Comparison of ENCODE assay signal across 17 cellular contexts in the genomic region with DNA sequence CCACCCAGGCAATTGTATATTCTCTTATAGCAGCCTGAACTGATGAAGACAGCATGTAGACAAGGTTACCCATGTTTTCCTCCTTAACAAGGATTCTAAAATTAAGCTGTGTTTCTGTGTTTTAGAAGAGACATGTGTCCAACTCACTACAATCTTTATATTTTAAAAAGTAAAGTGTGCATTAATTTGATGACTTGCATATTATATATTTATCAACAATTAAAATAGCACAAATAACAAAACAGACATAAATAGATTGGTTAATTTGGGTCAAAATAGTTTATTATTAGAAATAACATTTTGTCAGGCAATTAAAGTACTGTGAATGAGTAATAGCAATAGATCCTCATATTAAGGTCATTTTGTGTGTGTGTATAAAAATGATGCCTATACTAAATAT.
DNase-seq lines count a peak whose midpoint lies in the region; ATAC-seq, FAIRE-seq and TF ChIP-seq lines count a peak whose summit lies in the region.
"Had no signal": no experiment of that assay in that cellular context is flagged by ENCODE, and none has a peak within 500 bp of the region (broad histone marks: within the 10 kb centered on the region; RNA-seq: fewer than 3 reads in every experiment).

No MANE protein-coding gene starts in this region.

- ATAC-seq in HepG2 (no peak), right lobe of liver (no peak)
- ATAC-seq: GM12878, Right ventricle myocardium inferior had no signal

- TF ChIP-seq EP300 in HepG2 (IDR thresholded peaks at IDR 0.05; ENCODE audit: low read depth in 2 of 2, low read length in 2 of 2): no peak
- no peak for TF ChIP-seq EP300 in HepG2 (CRISPR knock-in tag; IDR thresholded peaks at IDR 0.05; ENCODE audit: borderline replicate concordance)

- TF ChIP-seq RAD21 in HepG2 (CRISPR knock-in tag; IDR thresholded peaks at IDR 0.05): no peak

- H2AFZ ChIP-seq in HepG2 (ENCODE audit: low read length): no peak overlapping the region
- no peak overlapping the region for H2AFZ ChIP-seq in mammary epithelial cell (ENCODE audit: low read depth, low read length)
- H2AFZ ChIP-seq in neuron (ENCODE audit: low read depth, low read length): peak overlapping the region; percentile 21

- DNase-seq in HepG2 (ENCODE audit: low spot score) (no peak), right lobe of liver (no peak), mammary epithelial cell (no peak), uterus (no peak), NCI-H2081 (lab: John Stamatoyannopoulos, UW) (no peak), DMS79 (lab: John Stamatoyannopoulos, UW) (no peak)
- DNase-seq in stimulated activated CD4-positive, alpha-beta T cell treated with anti-CD3 and anti-CD28 coated beads, Interleukin-4, amount 100 ng/mL, for 24 hours: no peak
- DNase-seq: DND-41, H9, Karpas-422, NCI-H1417, NCI-H1694 treated with DMSO at 0.1 percent for 48 hours, NCI-H526 treated with DMSO at 0.1 percent for 48 hours had no signal

- H3K4me2 ChIP-seq in HepG2 (ENCODE audit: low read depth, low read length) (no peak overlapping the region), mammary epithelial cell (ENCODE audit: insufficient read depth, low read depth, low read length) (peak overlapping the region; percentile 45)

- BruUV-seq in HepG2 (replicated peaks; lab: Mats Ljungman, UMichigan) (no TSS peak), mammary epithelial cell (replicated peaks; lab: Mats Ljungman, UMichigan) (no TSS peak)

- H3K9me3 ChIP-seq in HepG2 (ENCODE audit: low read length) (no peaks in the 10 kb centered on the region), right lobe of liver (no peaks in the 10 kb centered on the region), mammary epithelial cell (replicated peaks; ENCODE audit: insufficient read depth, low read length) (no peaks in the 10 kb centered on the region), neuron (ENCODE audit: low read length) (no peaks in the 10 kb centered on the region), uterus (no peaks in the 10 kb centered on the region)

- H3K36me3 ChIP-seq in HepG2 (replicated peaks in 1 of 2; ENCODE audit: control insufficient read depth in 1 of 2, insufficient read depth in 2 of 2, low read length in 2 of 2) (no peaks in the 10 kb centered on the region), right lobe of liver (no peaks in the 10 kb centered on the region), mammary epithelial cell (ENCODE audit: insufficient read depth, low read length) (no peaks in the 10 kb centered on the region), neuron (ENCODE audit: insufficient read depth, low read length) (no peaks in the 10 kb centered on the region), uterus (no peaks in the 10 kb centered on the region)

- intact Hi-C loops in HepG2 (cut with micrococcal nuclease; ENCODE audit: unreplicated experiment) (no loop called here), right lobe of liver (cut with DNase I) (no loop called here), mammary epithelial cell (cut with micrococcal nuclease) (no loop called here), uterus (cut with DNase I; ENCODE audit: low total_unique reads) (no loop called here)

- H3K79me2 ChIP-seq in HepG2 (ENCODE audit: insufficient read depth, low read length) (no peaks in the 10 kb centered on the region), mammary epithelial cell (ENCODE audit: insufficient read depth, low read length) (no peaks in the 10 kb centered on the region)

- H3K4me3 ChIP-seq in HepG2 (replicated peaks in 1 of 3; ENCODE audit: insufficient read depth in 1 of 3, low read depth in 2 of 3, low read length in 3 of 3) (no peak overlapping the region), right lobe of liver (no peak overlapping the region), mammary epithelial cell (replicated peaks in 1 of 3; ENCODE audit: insufficient read depth in 1 of 3, low read depth in 2 of 3, low read length in 3 of 3) (no peak overlapping the region), neuron (ENCODE audit: low read length) (no peak overlapping the region), uterus (no peak overlapping the region)
- H3K4me3 ChIP-seq: GM12878 had no signal

- dilution Hi-C loops in mammary epithelial cell (cut with HindIII; ENCODE audit: low sequenced_read_pairs): no loop called here

- TF ChIP-seq POLR2A in HepG2 (IDR thresholded peaks at IDR 0.05; ENCODE audit: insufficient read depth in 1 of 2, low read depth in 2 of 2, low read length in 2 of 2) (no peak), right lobe of liver (IDR thresholded peaks at IDR 0.05) (no peak), uterus (IDR thresholded peaks at IDR 0.05) (no peak)

- in situ Hi-C loops in HepG2 (cut with HindIII; ENCODE audit: extremely low pct_ligation_motif_present, low pct_unique_long_range_greater_than_20kb): no loop called here
- in situ Hi-C loops in mammary epithelial cell (cut with MboI; ENCODE audit: low sequenced_read_pairs in 2 of 2): no loop called here

- POLR2A ChIA-PET in HepG2 (lab: Yijun Ruan, JAX): no interaction called here

- H4K20me1 ChIP-seq in HepG2 (ENCODE audit: insufficient read depth, low read length): no peaks in the 10 kb centered on the region
- H4K20me1 ChIP-seq in mammary epithelial cell (ENCODE audit: insufficient read depth, low read length): no peaks in the 10 kb centered on the region

- FAIRE-seq in HepG2 (lab: Jason Lieb, UNC): no peak
- FAIRE-seq: GM12878 had no signal

- TF ChIP-seq CTCF in HepG2 (CRISPR knock-in tag; IDR thresholded peaks at IDR 0.05) (no peak), right lobe of liver (IDR thresholded peaks at IDR 0.05) (no peak), mammary epithelial cell (conservative IDR thresholded peaks at IDR 0.05 in 1 of 2, IDR thresholded peaks at IDR 0.05 in 1 of 2; ENCODE audit: extremely low read depth in 1 of 2, insufficient read depth in 1 of 2, low read depth in 1 of 2, low read length in 2 of 2) (no peak), uterus (IDR thresholded peaks at IDR 0.05) (no peak)

- no peak overlapping the region for H3K27ac ChIP-seq in HepG2 (ENCODE audit: extremely low read length, insufficient read depth, low read length)
- H3K27ac ChIP-seq in right lobe of liver: no peak overlapping the region
- no peak overlapping the region for H3K27ac ChIP-seq in mammary epithelial cell (ENCODE audit: insufficient read depth, low read depth, low read length)
- H3K27ac ChIP-seq in uterus: peak overlapping the region; percentile 48 to 70
- H3K27ac ChIP-seq: HL-60 had no signal

- H3K9ac ChIP-seq in HepG2 (ENCODE audit: insufficient read depth, low read depth, low read length) (no peak overlapping the region), mammary epithelial cell (ENCODE audit: insufficient read depth, low read length) (no peak overlapping the region)

- H3K27me3 ChIP-seq in HepG2 (ENCODE audit: control insufficient read depth in 1 of 2, insufficient read depth in 2 of 2, low read length in 2 of 2) (no peaks in the 10 kb centered on the region; a peak in 1 of 5 replicates), right lobe of liver (no peaks in the 10 kb centered on the region), mammary epithelial cell (ENCODE audit: insufficient read depth, low read length) (no peaks in the 10 kb centered on the region), neuron (ENCODE audit: insufficient read depth, low read length) (no peaks in the 10 kb centered on the region), uterus (no peaks in the 10 kb centered on the region)

- CTCF ChIA-PET in HepG2 (lab: Yijun Ruan, JAX; ENCODE audit: low intra/inter-chr PET ratio, low total read pairs): no interaction called here
- CTCF ChIA-PET in mammary epithelial cell (lab: Charles Lee; ENCODE audit: low non-redundant PET): no interaction called here

- H3K4me1 ChIP-seq in HepG2 (ENCODE audit: insufficient read depth, low read length) (no peaks in the 10 kb centered on the region), right lobe of liver (no peaks in the 10 kb centered on the region), mammary epithelial cell (ENCODE audit: insufficient read depth, low read length) (peaks cover 7% of the 10 kb centered on the region), neuron (ENCODE audit: insufficient read depth, low read length) (no peaks in the 10 kb centered on the region), uterus (no peaks in the 10 kb centered on the region)

TF ChIP-seq in HepG2, 621 proteins besides CTCF, POLR2A, EP300 and RAD21:
- TF ChIP-seq HNF4G (IDR thresholded peaks at IDR 0.05; ENCODE audit: borderline replicate concordance, low read depth, low read length) (no peak), HNF4G (CRISPR knock-in tag; IDR thresholded peaks at IDR 0.05; ENCODE audit: borderline replicate concordance, low read depth) (no peak), MAFF (IDR thresholded peaks at IDR 0.05; ENCODE audit: low read depth, low read length) (peak; percentile 57; the same call in 1 of the 2 replicates), ZFP36L1 (CRISPR knock-in tag; IDR thresholded peaks at IDR 0.05) (no peak), MAFK (conservative IDR thresholded peaks at IDR 0.05 in 1 of 2, IDR thresholded peaks at IDR 0.05 in 1 of 2; ENCODE audit: low read length in 2 of 2) (peak; percentile 33 to 60; a peak in 2 of 4 replicates), NFE2L2 (IDR thresholded peaks at IDR 0.05; ENCODE audit: low read length) (peak; percentile 26; the same call in 1 of the 2 replicates), NR2F6 (IDR thresholded peaks at IDR 0.05) (no peak), NR2F6 (CRISPR knock-in tag; IDR thresholded peaks at IDR 0.05) (no peak)

Comparison
In these comparisons a context has a peak if more than half of its experiments do, and no peak if none do; other contexts are left out.
1. H3K27ac ChIP-seq: peak in uterus (2 of 2); none in HepG2 (single experiment), right lobe of liver (0 of 3) and mammary epithelial cell (single experiment).